Comparison of ENCODE assay signal across 2 cellular contexts in the genomic region with DNA sequence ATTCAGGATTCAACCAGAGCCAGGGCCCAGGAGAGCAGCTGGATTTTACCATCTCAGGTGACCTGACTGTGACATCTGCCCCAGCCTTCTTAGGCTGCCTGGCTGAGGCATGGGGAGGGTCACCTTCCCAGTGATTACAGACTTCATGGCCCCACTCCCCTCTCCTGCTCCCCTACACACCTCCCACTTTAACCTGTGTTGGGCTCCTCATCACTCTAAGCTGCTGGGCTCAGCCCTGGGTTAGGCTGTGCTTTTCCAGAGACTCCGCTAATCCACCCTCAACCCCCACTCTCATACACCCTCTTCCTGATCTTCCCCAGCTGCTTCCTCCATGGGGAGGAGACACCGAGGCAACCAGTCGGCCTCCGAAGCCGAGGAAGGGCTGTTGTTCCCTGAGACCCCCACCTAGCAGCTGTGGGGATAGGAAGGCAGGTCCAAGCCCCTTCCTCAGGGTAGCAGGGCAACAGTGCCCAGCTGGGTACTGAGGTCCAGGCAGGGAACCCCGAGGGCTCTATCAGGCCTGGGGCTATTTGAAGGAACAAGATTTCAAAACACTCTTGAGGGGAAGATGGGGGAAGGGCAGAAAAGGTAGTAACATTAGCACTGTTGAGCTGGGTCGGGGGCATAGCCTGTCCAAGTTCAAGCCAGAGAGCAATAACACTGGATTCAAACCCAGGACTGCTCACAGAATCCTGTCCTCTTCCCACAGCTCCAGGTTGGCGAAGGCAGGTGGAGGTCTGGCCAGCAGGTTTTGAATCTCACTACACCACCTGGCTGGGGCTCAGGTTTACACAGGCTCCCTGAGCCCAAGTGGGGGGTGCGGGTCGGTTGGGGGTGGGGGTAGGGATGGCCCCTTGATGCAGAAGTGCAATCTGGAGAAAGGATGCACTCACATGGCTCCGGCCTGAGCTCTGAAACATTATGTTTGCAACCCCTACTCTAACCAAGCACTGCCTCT.
TF ChIP-seq lines count a peak whose summit lies in the region.

No MANE protein-coding gene starts in this region.

TF ChIP-seq in SK-N-SH, 30 proteins besides CTCF, POLR2A, EP300 and RAD21:
- TF ChIP-seq TAF1 (IDR thresholded peaks at IDR 0.05; ENCODE audit: borderline replicate concordance, low read depth, low read length): no peak
- TF ChIP-seq FOXM1 (IDR thresholded peaks at IDR 0.05; ENCODE audit: low read depth): no peak
- TF ChIP-seq, protein P1, sequence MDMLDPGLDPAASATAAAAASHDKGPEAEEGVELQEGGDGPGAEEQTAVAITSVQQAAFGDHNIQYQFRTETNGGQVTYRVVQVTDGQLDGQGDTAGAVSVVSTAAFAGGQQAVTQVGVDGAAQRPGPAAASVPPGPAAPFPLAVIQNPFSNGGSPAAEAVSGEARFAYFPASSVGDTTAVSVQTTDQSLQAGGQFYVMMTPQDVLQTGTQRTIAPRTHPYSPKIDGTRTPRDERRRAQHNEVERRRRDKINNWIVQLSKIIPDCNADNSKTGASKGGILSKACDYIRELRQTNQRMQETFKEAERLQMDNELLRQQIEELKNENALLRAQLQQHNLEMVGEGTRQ (IDR thresholded peaks at IDR 0.05; ENCODE audit: borderline replicate concordance, low read depth, low read length): no peak
- no peak for TF ChIP-seq CHD2 (IDR thresholded peaks at IDR 0.05; ENCODE audit: low read length, partially characterized antibody)
- TF ChIP-seq, protein P2, sequence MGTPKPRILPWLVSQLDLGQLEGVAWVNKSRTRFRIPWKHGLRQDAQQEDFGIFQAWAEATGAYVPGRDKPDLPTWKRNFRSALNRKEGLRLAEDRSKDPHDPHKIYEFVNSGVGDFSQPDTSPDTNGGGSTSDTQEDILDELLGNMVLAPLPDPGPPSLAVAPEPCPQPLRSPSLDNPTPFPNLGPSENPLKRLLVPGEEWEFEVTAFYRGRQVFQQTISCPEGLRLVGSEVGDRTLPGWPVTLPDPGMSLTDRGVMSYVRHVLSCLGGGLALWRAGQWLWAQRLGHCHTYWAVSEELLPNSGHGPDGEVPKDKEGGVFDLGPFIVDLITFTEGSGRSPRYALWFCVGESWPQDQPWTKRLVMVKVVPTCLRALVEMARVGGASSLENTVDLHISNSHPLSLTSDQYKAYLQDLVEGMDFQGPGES (IDR thresholded peaks at IDR 0.05; ENCODE audit: low read depth, low read length): no peak

TF ChIP-seq in SK-N-SH treated with all-trans-retinoic acid at 6 μM for 48 hours, 23 proteins besides CTCF, POLR2A, EP300 and RAD21:
- TF ChIP-seq, protein P3, sequence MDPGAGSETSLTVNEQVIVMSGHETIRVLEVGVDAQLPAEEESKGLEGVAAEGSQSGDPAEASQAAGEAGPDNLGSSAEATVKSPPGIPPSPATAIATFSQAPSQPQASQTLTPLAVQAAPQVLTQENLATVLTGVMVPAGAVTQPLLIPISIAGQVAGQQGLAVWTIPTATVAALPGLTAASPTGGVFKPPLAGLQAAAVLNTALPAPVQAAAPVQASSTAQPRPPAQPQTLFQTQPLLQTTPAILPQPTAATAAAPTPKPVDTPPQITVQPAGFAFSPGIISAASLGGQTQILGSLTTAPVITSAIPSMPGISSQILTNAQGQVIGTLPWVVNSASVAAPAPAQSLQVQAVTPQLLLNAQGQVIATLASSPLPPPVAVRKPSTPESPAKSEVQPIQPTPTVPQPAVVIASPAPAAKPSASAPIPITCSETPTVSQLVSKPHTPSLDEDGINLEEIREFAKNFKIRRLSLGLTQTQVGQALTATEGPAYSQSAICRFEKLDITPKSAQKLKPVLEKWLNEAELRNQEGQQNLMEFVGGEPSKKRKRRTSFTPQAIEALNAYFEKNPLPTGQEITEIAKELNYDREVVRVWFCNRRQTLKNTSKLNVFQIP (CRISPR knock-in tag; IDR thresholded peaks at IDR 0.05; ENCODE audit: borderline replicate concordance, low read depth): no peak
- TF ChIP-seq, protein P4, sequence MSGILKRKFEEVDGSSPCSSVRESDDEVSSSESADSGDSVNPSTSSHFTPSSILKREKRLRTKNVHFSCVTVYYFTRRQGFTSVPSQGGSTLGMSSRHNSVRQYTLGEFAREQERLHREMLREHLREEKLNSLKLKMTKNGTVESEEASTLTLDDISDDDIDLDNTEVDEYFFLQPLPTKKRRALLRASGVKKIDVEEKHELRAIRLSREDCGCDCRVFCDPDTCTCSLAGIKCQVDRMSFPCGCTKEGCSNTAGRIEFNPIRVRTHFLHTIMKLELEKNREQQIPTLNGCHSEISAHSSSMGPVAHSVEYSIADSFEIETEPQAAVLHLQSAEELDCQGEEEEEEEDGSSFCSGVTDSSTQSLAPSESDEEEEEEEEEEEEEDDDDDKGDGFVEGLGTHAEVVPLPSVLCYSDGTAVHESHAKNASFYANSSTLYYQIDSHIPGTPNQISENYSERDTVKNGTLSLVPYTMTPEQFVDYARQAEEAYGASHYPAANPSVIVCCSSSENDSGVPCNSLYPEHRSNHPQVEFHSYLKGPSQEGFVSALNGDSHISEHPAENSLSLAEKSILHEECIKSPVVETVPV (CRISPR knock-in tag; IDR thresholded peaks at IDR 0.05): no peak
- TF ChIP-seq SNAI2 (CRISPR knock-in tag; IDR thresholded peaks at IDR 0.05) (no peak), BACH2 (CRISPR knock-in tag; IDR thresholded peaks at IDR 0.05; ENCODE audit: borderline replicate concordance) (no peak), ZNF8 (CRISPR knock-in tag; IDR thresholded peaks at IDR 0.05) (no peak), OSR1 (CRISPR knock-in tag; IDR thresholded peaks at IDR 0.05) (no peak), ZC3H10 (CRISPR knock-in tag; IDR thresholded peaks at IDR 0.05) (no peak), GLIS3 (CRISPR knock-in tag; IDR thresholded peaks at IDR 0.05) (no peak), ZNF70 (CRISPR knock-in tag; IDR thresholded peaks at IDR 0.05) (no peak), ZFP3 (CRISPR knock-in tag; IDR thresholded peaks at IDR 0.05) (no peak), RARB (CRISPR knock-in tag; IDR thresholded peaks at IDR 0.05) (no peak), ZNF565 (CRISPR knock-in tag; conservative IDR thresholded peaks at IDR 0.05; ENCODE audit: low read depth) (no peak), TOX (CRISPR knock-in tag; IDR thresholded peaks at IDR 0.05; ENCODE audit: borderline replicate concordance) (no peak), ESRRG (CRISPR knock-in tag; IDR thresholded peaks at IDR 0.05) (no peak), ARNTL (CRISPR knock-in tag; IDR thresholded peaks at IDR 0.05; ENCODE audit: borderline replicate concordance, low read depth) (no peak)
- TF ChIP-seq, protein P5, sequence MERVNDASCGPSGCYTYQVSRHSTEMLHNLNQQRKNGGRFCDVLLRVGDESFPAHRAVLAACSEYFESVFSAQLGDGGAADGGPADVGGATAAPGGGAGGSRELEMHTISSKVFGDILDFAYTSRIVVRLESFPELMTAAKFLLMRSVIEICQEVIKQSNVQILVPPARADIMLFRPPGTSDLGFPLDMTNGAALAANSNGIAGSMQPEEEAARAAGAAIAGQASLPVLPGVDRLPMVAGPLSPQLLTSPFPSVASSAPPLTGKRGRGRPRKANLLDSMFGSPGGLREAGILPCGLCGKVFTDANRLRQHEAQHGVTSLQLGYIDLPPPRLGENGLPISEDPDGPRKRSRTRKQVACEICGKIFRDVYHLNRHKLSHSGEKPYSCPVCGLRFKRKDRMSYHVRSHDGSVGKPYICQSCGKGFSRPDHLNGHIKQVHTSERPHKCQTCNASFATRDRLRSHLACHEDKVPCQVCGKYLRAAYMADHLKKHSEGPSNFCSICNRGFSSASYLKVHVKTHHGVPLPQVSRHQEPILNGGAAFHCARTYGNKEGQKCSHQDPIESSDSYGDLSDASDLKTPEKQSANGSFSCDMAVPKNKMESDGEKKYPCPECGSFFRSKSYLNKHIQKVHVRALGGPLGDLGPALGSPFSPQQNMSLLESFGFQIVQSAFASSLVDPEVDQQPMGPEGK (CRISPR knock-in tag; IDR thresholded peaks at IDR 0.05; ENCODE audit: borderline replicate concordance): no peak
- TF ChIP-seq, protein P6, sequence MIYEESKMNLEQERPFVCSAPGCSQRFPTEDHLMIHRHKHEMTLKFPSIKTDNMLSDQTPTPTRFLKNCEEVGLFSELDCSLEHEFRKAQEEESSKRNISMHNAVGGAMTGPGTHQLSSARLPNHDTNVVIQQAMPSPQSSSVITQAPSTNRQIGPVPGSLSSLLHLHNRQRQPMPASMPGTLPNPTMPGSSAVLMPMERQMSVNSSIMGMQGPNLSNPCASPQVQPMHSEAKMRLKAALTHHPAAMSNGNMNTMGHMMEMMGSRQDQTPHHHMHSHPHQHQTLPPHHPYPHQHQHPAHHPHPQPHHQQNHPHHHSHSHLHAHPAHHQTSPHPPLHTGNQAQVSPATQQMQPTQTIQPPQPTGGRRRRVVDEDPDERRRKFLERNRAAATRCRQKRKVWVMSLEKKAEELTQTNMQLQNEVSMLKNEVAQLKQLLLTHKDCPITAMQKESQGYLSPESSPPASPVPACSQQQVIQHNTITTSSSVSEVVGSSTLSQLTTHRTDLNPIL (CRISPR knock-in tag; IDR thresholded peaks at IDR 0.05; ENCODE audit: low read depth): no peak
